Comparison of ENCODE assay signal across 7 cellular contexts in the genomic region with DNA sequence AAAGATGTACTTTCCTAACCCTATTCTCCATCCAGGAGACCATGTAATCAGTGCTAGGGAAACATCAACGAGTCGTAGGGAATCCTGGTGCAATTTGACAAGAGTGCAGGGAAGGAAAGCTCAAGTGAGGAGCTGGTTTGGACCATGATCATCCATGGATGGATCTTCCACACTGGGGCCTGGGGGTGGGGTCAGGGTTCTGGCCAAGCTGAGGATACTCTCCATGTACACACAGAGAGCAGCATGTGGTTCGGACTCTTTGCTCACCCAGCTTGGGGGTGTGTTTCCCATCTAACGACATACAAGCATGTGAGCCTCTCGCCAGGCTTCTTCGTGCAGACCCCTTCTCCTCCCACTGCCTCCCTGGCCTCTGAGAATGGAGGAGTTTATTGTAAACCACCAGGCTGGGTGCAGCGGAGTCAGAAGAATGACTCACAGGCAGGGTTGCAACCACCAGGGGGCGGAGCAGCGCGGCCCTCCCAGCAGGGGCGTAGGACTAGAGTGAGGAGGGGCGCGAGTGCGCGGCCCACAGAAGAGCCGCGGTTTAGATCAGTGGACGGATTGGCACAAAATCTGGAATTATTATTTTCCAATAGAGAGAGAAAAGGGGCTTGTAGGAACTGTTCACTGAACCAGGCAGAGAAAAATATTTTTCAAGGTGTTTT.
A peak's percentile ranks its signal among the peaks of the same experiment; 100 is the strongest.
DNase-seq lines count a peak whose midpoint lies in the region; TF ChIP-seq lines count a peak whose summit lies in the region.
"Not testable (repeated sequence)": the region's sequence is repeated elsewhere in the genome, so short reads cannot be mapped to it uniquely, and the experiment has no call there.

No MANE protein-coding gene starts in this region.

- CTCF ChIA-PET in OCI-LY7 (lab: Charles Lee; ENCODE audit: unreplicated experiment), result not testable (repeated sequence)

- H3K27ac ChIP-seq in OCI-LY7 (ENCODE audit: low read depth, low read length, poor library complexity, severe bottlenecking), result not testable (repeated sequence)

- not testable (repeated sequence) for H3K4me1 ChIP-seq in OCI-LY7 (ENCODE audit: insufficient read depth, low read length, poor library complexity, severe bottlenecking)

- not testable (repeated sequence) for H4K20me1 ChIP-seq in OCI-LY7 (ENCODE audit: insufficient read depth, low read length)

- POLR2A ChIA-PET in OCI-LY7 (lab: Charles Lee), result not testable (repeated sequence)

- intact Hi-C loops in OCI-LY7 (cut with micrococcal nuclease; ENCODE audit: unreplicated experiment), result not testable (repeated sequence)

- not testable (repeated sequence) for H3K9me3 ChIP-seq in OCI-LY7 (ENCODE audit: low read length)

- H3K27me3 Mint-ChIP-seq in neural crest cell (ENCODE audit: low read depth), result not testable (repeated sequence)

- H2AFZ ChIP-seq in OCI-LY7 (ENCODE audit: low read length), result not testable (repeated sequence)

- TF ChIP-seq CTCF in GM12874 (IDR thresholded peaks at IDR 0.05; ENCODE audit: insufficient read depth, low read depth, low read length) (0 out of 2 replicates have a peak, but pooled peaks have one; percentile 18), OCI-LY7 (conservative IDR thresholded peaks at IDR 0.05; ENCODE audit: low read length) (0 out of 2 replicates have a peak, but pooled peaks have one; percentile 16), astrocyte of the spinal cord (IDR thresholded peaks at IDR 0.05; ENCODE audit: low read depth, low read length) (peak; percentile 65), neural crest cell (conservative IDR thresholded peaks at IDR 0.05) (peak; percentile 57)

- not testable (repeated sequence) for H3K9me3 Mint-ChIP-seq in neural crest cell

- H3K79me2 ChIP-seq in OCI-LY7 (ENCODE audit: insufficient read depth, low read depth, low read length), result not testable (repeated sequence)

- peaks cover 50% of the 10 kb centered on the region for H3K4me1 Mint-ChIP-seq in neural crest cell

- BruUV-seq in OCI-LY7 (replicated peaks; lab: Mats Ljungman, UMichigan), result not testable (repeated sequence)

- not testable (repeated sequence) for H3K27ac Mint-ChIP-seq in neural crest cell (ENCODE audit: unreplicated experiment)

- not testable (repeated sequence) for H3K36me3 Mint-ChIP-seq in neural crest cell (ENCODE audit: low read depth)

- DNase-seq in OCI-LY7 (ENCODE audit: low spot score), result not testable (repeated sequence)
- DNase-seq in astrocyte of the spinal cord (ENCODE audit: low read depth, low spot score) (peak; percentile 72), fibroblast of gingiva (ENCODE audit: low read depth) (peak; percentile 9), iPS-NIHi7 (ENCODE audit: extremely low spot score) (peak; percentile 79), neural crest cell (ENCODE audit: low read depth, low spot score) (peak; percentile 70), superior temporal gyrus (ENCODE audit: extremely low spot score) (peak; percentile 52)

- not testable (repeated sequence) for H3K36me3 ChIP-seq in OCI-LY7 (ENCODE audit: insufficient read depth, low read length)

- H3K4me2 ChIP-seq in OCI-LY7 (ENCODE audit: low read length), result not testable (repeated sequence)

- not testable (repeated sequence) for H3K4me3 ChIP-seq in OCI-LY7 (ENCODE audit: low read depth, low read length, poor library complexity, severe bottlenecking); astrocyte of the spinal cord (ENCODE audit: low read depth, low read length)

- in situ Hi-C loops in astrocyte of the spinal cord (cut with HindIII; ENCODE audit: low sequenced_read_pairs), result not testable (repeated sequence)

- not testable (repeated sequence) for H3K4me3 Mint-ChIP-seq in neural crest cell

- H3K9me2 ChIP-seq in OCI-LY7 (ENCODE audit: insufficient read depth, low read length), result not testable (repeated sequence)
